In the genomic region with DNA sequence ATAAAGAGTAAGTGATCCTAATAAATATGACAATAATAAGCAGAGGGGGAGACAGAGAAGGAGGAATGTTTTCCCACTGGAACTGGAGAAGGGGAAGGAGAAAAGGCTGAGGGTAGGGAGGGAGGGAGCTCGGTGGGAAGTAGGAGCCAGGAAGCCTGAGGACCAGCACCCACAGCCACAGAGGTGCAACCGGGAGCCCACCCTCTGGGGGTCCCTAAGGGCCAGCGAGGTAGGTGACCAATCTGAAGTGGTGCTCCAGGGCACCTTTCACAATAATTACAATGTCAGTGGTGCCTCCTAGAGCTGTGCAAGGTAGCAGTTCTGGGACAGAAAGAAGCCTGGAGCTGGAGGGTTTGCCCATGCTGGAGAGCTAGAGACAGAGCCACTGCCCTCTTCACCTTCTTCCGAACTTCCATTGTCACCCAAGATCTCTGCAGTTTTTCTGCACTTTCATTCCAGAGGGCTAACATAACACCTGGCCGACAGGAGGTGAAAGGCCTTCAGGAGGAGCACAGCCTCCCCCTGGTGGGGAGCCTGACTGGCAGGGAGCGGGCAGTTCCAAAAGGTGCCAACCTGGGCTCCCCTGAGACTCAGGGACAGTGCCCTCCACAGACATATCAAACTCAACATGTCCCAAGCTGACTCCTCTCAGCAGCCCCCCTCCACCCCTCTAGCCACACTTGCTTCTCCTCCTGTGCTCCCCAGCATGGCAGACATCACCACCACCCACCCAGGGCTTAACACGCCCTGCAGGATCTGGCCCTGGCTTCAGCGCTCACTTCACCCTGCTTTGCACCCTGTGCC, we compare ENCODE assay signal across 8 cellular contexts. TPM values are rescaled to one million over a fixed set of nuclear protein-coding genes. Genes with fewer than 3 reads are reported as not detected.
DNase-seq lines count a peak whose midpoint lies in the region; ATAC-seq and TF ChIP-seq lines count a peak whose summit lies in the region.

No MANE protein-coding gene starts in this region.

- no peaks in the 10 kb centered on the region for H3K36me3 ChIP-seq in left lung

- no peak overlapping the region for H3K4me3 ChIP-seq in left lung

- H3K4me1 ChIP-seq in H9 (ENCODE audit: insufficient read depth, low read length) (0 out of 2 replicates have a peak, but pooled peaks cover 3% of the 10 kb centered on the region), left lung (peaks cover 13 to 36% of the 10 kb centered on the region in 2 donors)

- no peaks in the 10 kb centered on the region for H3K9me3 Mint-ChIP-seq in H9
- no peaks in the 10 kb centered on the region for H3K9me3 Mint-ChIP-seq in activated T-helper 17 cell treated with anti-CD3 and anti-CD28 coated beads, Interleukin-2, amount 50 U/mL, for 72 hours

- H3K9me3 ChIP-seq in H9 (ENCODE audit: control insufficient read depth, low read depth, low read length) (no peaks in the 10 kb centered on the region), left lung (no peaks in the 10 kb centered on the region)

- H2BK120ac ChIP-seq in H9 (ENCODE audit: low read depth, low read length, poor library complexity, severe bottlenecking): no peak overlapping the region

- H3K9ac ChIP-seq in H9 (ENCODE audit: extremely low read depth, insufficient read length, low read length): no peak overlapping the region

- H2BK12ac ChIP-seq in H9 (ENCODE audit: insufficient read length, low read depth, low read length): no peak overlapping the region

- WGBS in H9 (ENCODE audit: extremely low coverage, insufficient read length, low lambda C conversion rate): no CpG with 5 or more reads among the region's 8 CpGs

- H4K20me1 ChIP-seq in H9 (ENCODE audit: control insufficient read depth, insufficient read depth, insufficient read length): no peaks in the 10 kb centered on the region

- H3K27me3 Mint-ChIP-seq in H9 (ENCODE audit: low read depth): peaks cover 5% of the 10 kb centered on the region
- peaks cover 12% of the 10 kb centered on the region for H3K27me3 Mint-ChIP-seq in activated T-helper 17 cell treated with anti-CD3 and anti-CD28 coated beads, Interleukin-2, amount 50 U/mL, for 72 hours

- peak overlapping the region in 1 of 3 experiments; percentile 84; a peak in 1 of 7 replicates for H3K27ac Mint-ChIP-seq in H9
- peak overlapping the region; percentile 43 for H3K27ac Mint-ChIP-seq in activated T-helper 17 cell treated with anti-CD3 and anti-CD28 coated beads, Interleukin-2, amount 50 U/mL, for 72 hours

- no peak overlapping the region for H3K18ac ChIP-seq in H9 (ENCODE audit: insufficient read length, low read depth, low read length)

- H3K27ac ChIP-seq in C4-2B: peak overlapping the region; percentile 24
- no peak overlapping the region for H3K27ac ChIP-seq in H9 (ENCODE audit: insufficient read length, low read depth, low read length)
- no peak overlapping the region for H3K27ac ChIP-seq in left lung

- intact Hi-C loops in left lung (cut with DNase I): loop anchor here (5.0 to 10.0 kb wide), 4 partner anchors 188 to 436 kb away; a partner anchor contains a TSS

- H2BK20ac ChIP-seq in H9 (ENCODE audit: low read depth, low read length, poor library complexity, severe bottlenecking): no peak overlapping the region

- H2AFZ ChIP-seq in H9 (ENCODE audit: low read length): no peak overlapping the region

- H3K27me3 ChIP-seq in H9 (ENCODE audit: insufficient read depth, low read length) (no peaks in the 10 kb centered on the region), left lung (no peaks in the 10 kb centered on the region)

- H3K79me1 ChIP-seq in H9 (ENCODE audit: insufficient read depth, low read depth, low read length, poor library complexity, severe bottlenecking): no peaks in the 10 kb centered on the region

- H3K4me3 Mint-ChIP-seq in H9: no peak overlapping the region
- no peak overlapping the region for H3K4me3 Mint-ChIP-seq in activated T-helper 17 cell treated with anti-CD3 and anti-CD28 coated beads, Interleukin-2, amount 50 U/mL, for 72 hours

- DNase-seq in H9 (peak; percentile 64), left lung (no peak), EL (no peak), AG20443 (ENCODE audit: low spot score) (no peak)

- peaks cover 2% of the 10 kb centered on the region; the same call in 1 of the 2 replicates for H3K79me2 ChIP-seq in H9 (ENCODE audit: insufficient read depth, low read length)

- no peak overlapping the region for H3K56ac ChIP-seq in H9 (ENCODE audit: insufficient read length, low read depth, low read length)

- no peak overlapping the region for H4K8ac ChIP-seq in H9 (replicated peaks; ENCODE audit: insufficient read length, low read depth, low read length)

- H4K91ac ChIP-seq in H9 (ENCODE audit: insufficient read length, low read depth, low read length): no peak overlapping the region

- no peak overlapping the region for H3K14ac ChIP-seq in H9 (ENCODE audit: insufficient read depth, low read length)

- no peak overlapping the region for H2AK5ac ChIP-seq in H9 (ENCODE audit: insufficient read length, low read length)

- H3K4ac ChIP-seq in H9 (ENCODE audit: low read depth, low read length): no peak overlapping the region

- no peak overlapping the region for H3T11ph ChIP-seq in H9 (ENCODE audit: low read length)

- TF ChIP-seq CTCF in C4-2B (conservative IDR thresholded peaks at IDR 0.05) (peak; percentile 82), H9 (conservative IDR thresholded peaks at IDR 0.05) (peak; percentile 71), left lung (IDR thresholded peaks at IDR 0.05) (peak; percentile 25 to 43)

- no peak for ATAC-seq in activated T-helper 17 cell treated with anti-CD3 and anti-CD28 coated beads, Interleukin-2, amount 50 U/mL, for 72 hours (replicated peaks)
- peak; percentile 11 for ATAC-seq in left lung
- ATAC-seq in GM18511 (IDR thresholded peaks at IDR 0.05; ENCODE audit: unreplicated experiment): no peak
- no peak for ATAC-seq in GM18861 (IDR thresholded peaks at IDR 0.05; ENCODE audit: unreplicated experiment)

- peaks cover 0 to 1% (median 0%) of the 10 kb centered on the region in 3 experiments; a peak in 1 of 7 replicates for H3K36me3 Mint-ChIP-seq in H9 (ENCODE audit: insufficient read depth in 1 of 3, low read depth in 3 of 3)
- H3K36me3 Mint-ChIP-seq in activated T-helper 17 cell treated with anti-CD3 and anti-CD28 coated beads, Interleukin-2, amount 50 U/mL, for 72 hours (ENCODE audit: low read depth): peaks cover 10% of the 10 kb centered on the region

- no peak overlapping the region for H3K4me2 ChIP-seq in H9 (ENCODE audit: insufficient read depth, insufficient read length, low read length)

- peaks cover 5% of the 10 kb centered on the region for H3K23me2 ChIP-seq in H9 (ENCODE audit: insufficient read length, low read depth, low read length, poor library complexity, severe bottlenecking)

- H2BK5ac ChIP-seq in H9 (ENCODE audit: insufficient read length, low read length): no peak overlapping the region

- H3K23ac ChIP-seq in H9 (ENCODE audit: insufficient read length, low read depth, low read length): no peak overlapping the region

- H2BK15ac ChIP-seq in H9 (ENCODE audit: low read depth, low read length): no peak overlapping the region

- peaks cover 13 to 27% of the 10 kb centered on the region in 2 experiments for H3K4me1 Mint-ChIP-seq in H9
- H3K4me1 Mint-ChIP-seq in activated T-helper 17 cell treated with anti-CD3 and anti-CD28 coated beads, Interleukin-2, amount 50 U/mL, for 72 hours: peaks cover 2% of the 10 kb centered on the region

- no peak overlapping the region for H4K5ac ChIP-seq in H9 (ENCODE audit: insufficient read length, low read depth, low read length)

RNA-seq across cellular contexts. Expression of a gene that starts 4.0 kb away (rescaled TPM):
- total RNA-seq in H9 (2021): 86.0 and 89.0 TPM in 2 replicates
- total RNA-seq in activated T-helper 17 cell treated with anti-CD3 and anti-CD28 coated beads, Interleukin-2, amount 50 U/mL, for 72 hours: 10 to 100 TPM; 60.1 to 80.8 TPM
- total RNA-seq in left lung: 100 to 1,000 TPM in 1 of 2 donors, 10 to 100 TPM in 1; 79.3 to 116 TPM

RNA-seq across cellular contexts. Expression of a gene that starts 53.9 kb away (rescaled TPM):
- 38.9 and 43.6 TPM in 2 replicates for total RNA-seq in H9 (2021)
- total RNA-seq in activated T-helper 17 cell treated with anti-CD3 and anti-CD28 coated beads, Interleukin-2, amount 50 U/mL, for 72 hours: 10 to 100 TPM; 21.4 to 31.1 TPM
- 10 to 100 TPM; 32.7 to 33.9 TPM for total RNA-seq in left lung
